ENCODE assay signal across 9 cellular contexts in the genomic region with DNA sequence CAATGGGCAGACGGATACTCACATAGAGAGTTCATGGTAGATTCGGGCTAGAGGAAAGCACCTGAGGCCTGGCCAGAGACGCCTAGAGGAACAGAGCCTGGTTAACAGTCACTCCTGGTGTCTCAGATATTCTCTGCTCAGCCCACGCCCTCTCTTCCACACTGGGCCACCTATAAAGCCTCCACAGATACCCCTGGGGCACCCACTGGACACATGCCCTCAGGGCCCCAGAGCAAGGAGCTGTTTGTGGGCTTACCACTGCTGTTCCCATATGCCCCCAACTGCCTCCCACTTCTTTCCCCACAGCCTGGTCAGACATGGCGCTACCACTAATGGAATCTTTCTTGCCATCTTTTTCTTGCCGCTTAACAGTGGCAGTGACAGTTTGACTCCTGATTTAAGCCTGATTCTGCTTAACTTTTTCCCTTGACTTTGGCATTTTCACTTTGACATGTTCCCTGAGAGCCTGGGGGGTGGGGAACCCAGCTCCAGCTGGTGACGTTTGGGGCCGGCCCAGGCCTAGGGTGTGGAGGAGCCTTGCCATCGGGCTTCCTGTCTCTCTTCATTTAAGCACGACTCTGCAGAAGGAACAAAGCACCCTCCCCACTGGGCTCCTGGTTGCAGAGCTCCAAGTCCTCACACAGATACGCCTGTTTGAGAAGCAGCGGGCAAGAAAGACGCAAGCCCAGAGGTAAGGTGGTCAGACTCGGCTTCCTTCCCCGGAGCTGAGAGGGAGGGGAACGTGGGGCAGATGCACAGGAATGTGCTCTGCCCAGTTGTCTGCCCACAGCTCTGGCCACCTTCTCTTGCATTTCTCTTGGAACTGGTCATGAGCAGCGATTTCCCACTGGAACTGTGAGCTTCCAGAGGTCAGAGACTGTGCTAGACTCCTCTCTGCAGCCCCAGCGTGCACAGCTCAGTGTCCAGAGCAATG. TPM values are rescaled to one million over a fixed set of nuclear protein-coding genes. Genes with fewer than 3 reads are reported as not detected.
DNase-seq lines count a peak whose midpoint lies in the region; ATAC-seq and TF ChIP-seq lines count a peak whose summit lies in the region.
"Had no signal": no experiment of that assay in that cellular context is flagged by ENCODE, and none has a peak within 500 bp of the region (broad histone marks: within the 10 kb centered on the region; RNA-seq: fewer than 3 reads in every experiment).

Gene CD4, plus strand, starts transcription at position 557 of the 934 bp plus-strand sequence. CDS start 10,611 bp downstream, outside the sequence.

- H3K9me3 ChIP-seq in adrenal gland (replicated peaks in 1 of 3) (no peaks in the 10 kb centered on the region), thymus (ENCODE audit: control insufficient read depth) (no peaks in the 10 kb centered on the region)

- WGBS in adrenal gland, 4 donors: 60 to 73% (median 69%) methylated on average over 15 to 18 of the region's 18 CpGs
- 36% methylated on average over 18 of the region's 18 CpGs for WGBS in thymus

- DNase-seq in T follicular helper cell (ENCODE audit: low read depth) (peak; percentile 62), adrenal gland (peak in 6 of 7 donors; percentile 41 to 78 (median 65)), mucosa of gallbladder (ENCODE audit: low spot score) (peak; percentile 68), NCI-H748 treated with DMSO at 0.1 percent for 48 hours (lab: John Stamatoyannopoulos, UW) (no peak), HuH-7 (ENCODE audit: low spot score) (no peak), NAMALWA (ENCODE audit: low spot score) (no peak)

- H3K36me3 ChIP-seq in adrenal gland (replicated peaks in 1 of 2): no peaks in the 10 kb centered on the region
- H3K36me3 ChIP-seq in thymus (ENCODE audit: control insufficient read depth, insufficient read depth): peaks cover 3% of the 10 kb centered on the region
- H3K36me3 ChIP-seq: cardiac muscle cell had no signal

- peak within 1 kb of the TSS in 1 of 4 donors; percentile 17 for H3K4me3 ChIP-seq in adrenal gland
- H3K4me3 ChIP-seq in thymus (ENCODE audit: low read length): peak within 1 kb of the TSS; percentile 59
- H3K4me3 ChIP-seq: cardiac muscle cell had no signal

- H3K27me3 ChIP-seq in adrenal gland: peaks cover 12% of the 10 kb centered on the region
- H3K27me3 ChIP-seq in thymus (ENCODE audit: control insufficient read depth, insufficient read depth): no peaks in the 10 kb centered on the region
- H3K27me3 ChIP-seq: cardiac muscle cell had no signal

- no peak for ATAC-seq in GM18519 (IDR thresholded peaks at IDR 0.05; ENCODE audit: low FRiP score, unreplicated experiment)

- H3K27ac ChIP-seq in adrenal gland: peak within 1 kb of the TSS in 4 of 5 donors; percentile 14 to 82 (median 51)
- H3K27ac ChIP-seq in thymus (ENCODE audit: low read depth): peak within 1 kb of the TSS; percentile 92
- H3K27ac ChIP-seq: cardiac muscle cell had no signal

- TF ChIP-seq POLR2A in adrenal gland (IDR thresholded peaks at IDR 0.05): peak; percentile 22 to 31

- H3K4me1 ChIP-seq in adrenal gland (replicated peaks in 1 of 2) (no peaks in the 10 kb centered on the region), thymus (ENCODE audit: control insufficient read depth, insufficient read depth, low read length) (peaks cover 44% of the 10 kb centered on the region)

- intact Hi-C loops in adrenal gland (cut with DNase I): no loop called here

- TF ChIP-seq CTCF in adrenal gland (IDR thresholded peaks at IDR 0.05): no peak

RNA-seq across cellular contexts. Expression of gene CD4, which starts in this region (rescaled TPM):
- total RNA-seq in adrenal gland: 10 to 100 TPM; 18.4 to 52.8 (median 30.9) TPM
- polyA plus RNA-seq in adrenal gland: 10 to 100 TPM in 1 of 3 donors, 1 to 10 TPM in 2; 8.1 to 12.9 (median 9.1) TPM
- 32.1 TPM for total RNA-seq in mucosa of gallbladder
- polyA plus RNA-seq in thymus: 50.9 TPM

Comparison
In these comparisons a context has a peak if more than half of its experiments do, and no peak if none do; other contexts are left out.
1. DNase-seq: peak in T follicular helper cell (single experiment), adrenal gland (6 of 7) and mucosa of gallbladder (single experiment); none in NCI-H748 treated with DMSO at 0.1 percent for 48 hours (single experiment), HuH-7 (single experiment) and NAMALWA (single experiment).